In genomic region chr13:113097651-113098050, GRCh38 we compare ENCODE assay signal across 26 cellular contexts. TPM values are rescaled to one million over a fixed set of nuclear protein-coding genes. Genes with fewer than 3 reads are reported as not detected.
"Had no signal": no experiment of that assay in that cellular context is flagged by ENCODE, and none has a peak within 500 bp of the region (broad histone marks: within the 10 kb centered on the region; RNA-seq: fewer than 3 reads in every experiment).

No MANE protein-coding gene starts in this region.

- FAIRE-seq: frontal cortex, pancreas had no signal

- H3K4me1 Mint-ChIP-seq: stimulated activated memory B cell treated with anti-CD40 and anti-IgM and Interleukin-4, amounts not matched to agents 10 μg/mL and 1 μg/mL and 100 μg/mL, for 72 hours had no signal

- H3K36me3 Mint-ChIP-seq: stimulated activated memory B cell treated with anti-CD40 and anti-IgM and Interleukin-4, amounts not matched to agents 10 μg/mL and 1 μg/mL and 100 μg/mL, for 72 hours had no signal

- H3K27me3 ChIP-seq: dorsolateral prefrontal cortex, esophagus squamous epithelium, heart left ventricle, neural progenitor cell, pancreas, upper lobe of right lung, vagina had no signal

- H3K4me2 ChIP-seq: neural progenitor cell had no signal

- H3K4me3 ChIP-seq: dorsolateral prefrontal cortex, esophagus squamous epithelium, heart left ventricle, neural progenitor cell, pancreas, spleen, tibial artery, upper lobe of right lung, vagina had no signal

- H3K4me3 Mint-ChIP-seq: neural progenitor cell; stimulated activated memory B cell treated with anti-CD40 and anti-IgM and Interleukin-4, amounts not matched to agents 10 μg/mL and 1 μg/mL and 100 μg/mL, for 72 hours; stimulated activated naive CD8-positive, alpha-beta T cell treated with anti-CD3 and anti-CD28 coated beads, Interleukin-15, Interleukin-2, amounts not matched to agents 100 ng/mL and 50 ng/mL, for 24 hours had no signal

- H3K27ac ChIP-seq: epithelial cell of prostate, esophagus squamous epithelium, heart left ventricle, neural progenitor cell, pancreas, spleen, tibial artery, upper lobe of right lung, vagina had no signal

- H3K4me1 ChIP-seq: esophagus squamous epithelium, heart left ventricle, neural progenitor cell, pancreas, spleen, tibial artery, upper lobe of right lung, vagina had no signal

- H3K9me3 Mint-ChIP-seq: naive thymus-derived CD8-positive, alpha-beta T cell; neural progenitor cell; stimulated activated memory B cell treated with anti-CD40 and anti-IgM and Interleukin-4, amounts not matched to agents 10 μg/mL and 1 μg/mL and 100 μg/mL, for 72 hours; stimulated activated naive CD8-positive, alpha-beta T cell treated with anti-CD3 and anti-CD28 coated beads, Interleukin-15, Interleukin-2, amounts not matched to agents 100 ng/mL and 50 ng/mL, for 24 hours had no signal

- H3K27me3 Mint-ChIP-seq: naive thymus-derived CD8-positive, alpha-beta T cell; progenitor cell of endocrine pancreas; stimulated activated naive CD8-positive, alpha-beta T cell treated with anti-CD3 and anti-CD28 coated beads, Interleukin-15, Interleukin-2, amounts not matched to agents 100 ng/mL and 50 ng/mL, for 24 hours had no signal

- H3K9ac ChIP-seq: neural progenitor cell had no signal

- H3K36me3 ChIP-seq: neural progenitor cell, pancreas, upper lobe of right lung, vagina had no signal

- H3K27ac Mint-ChIP-seq: stimulated activated memory B cell treated with anti-CD40 and anti-IgM and Interleukin-4, amounts not matched to agents 10 μg/mL and 1 μg/mL and 100 μg/mL, for 72 hours; stimulated activated naive CD8-positive, alpha-beta T cell treated with anti-CD3 and anti-CD28 coated beads, Interleukin-15, Interleukin-2, amounts not matched to agents 100 ng/mL and 50 ng/mL, for 24 hours had no signal

- H3K9me3 ChIP-seq: esophagus squamous epithelium, heart left ventricle, pancreas, spleen, tibial artery, upper lobe of right lung, vagina had no signal

- H2AFZ ChIP-seq: neural progenitor cell had no signal

- DNase-seq: cortex of kidney; effector CD8-positive, alpha-beta T cell; esophagus squamous epithelium; hippocampal formation; naive thymus-derived CD8-positive, alpha-beta T cell; nucleus accumbens; pancreas; spleen; stimulated activated CD4-positive, alpha-beta T cell treated with anti-CD3 and anti-CD28 coated beads, Interleukin-15, amount 100 ng/mL, for 24 hours; stimulated activated CD4-positive, alpha-beta T cell treated with anti-CD3 and anti-CD28 coated beads, Interleukin-1b, Interleukin-23, amount 100 ng/mL, for 48 hours; stimulated activated CD4-positive, alpha-beta T cell treated with anti-CD3 and anti-CD28 coated beads, Interleukin-4, amount 100 ng/mL, for 24 hours; tibial artery; upper lobe of right lung had no signal

RNA-seq across cellular contexts. Expression of gene F7, which starts 7.9 kb away (rescaled TPM):
- total RNA-seq: esophagus squamous epithelium, glomerular endothelial cell, lung microvascular endothelial cell, spleen, vagina had no signal
- polyA plus RNA-seq: right cardiac atrium had no signal

RNA-seq across cellular contexts. Expression of gene F10, which starts 24.9 kb away (rescaled TPM):
- total RNA-seq: glomerular endothelial cell; mononuclear cell; naive thymus-derived CD8-positive, alpha-beta T cell had no signal
- polyA plus RNA-seq: naive thymus-derived CD8-positive, alpha-beta T cell had no signal
